In genomic region chr12:104291867-104292524, GRCh38 we compare ENCODE assay signal across 18 cellular contexts. TPM values are rescaled to one million over a fixed set of nuclear protein-coding genes. Genes with fewer than 3 reads are reported as not detected.
DNase-seq lines count a peak whose midpoint lies in the region; ATAC-seq and TF ChIP-seq lines count a peak whose summit lies in the region.
"Had no signal": no experiment of that assay in that cellular context is flagged by ENCODE, and none has a peak within 500 bp of the region (broad histone marks: within the 10 kb centered on the region; RNA-seq: fewer than 3 reads in every experiment).

No MANE protein-coding gene starts in this region.

- H3K9me2 ChIP-seq in Loucy (replicated peaks; ENCODE audit: low read depth, low read length), result no peaks in the 10 kb centered on the region

- H3K9me3 Mint-ChIP-seq in nephron progenitor cell, result peaks cover 4% of the 10 kb centered on the region
- H3K9me3 Mint-ChIP-seq: CD4-positive, alpha-beta T cell had no signal

- H3F3A ChIP-seq in Loucy (ENCODE audit: low read depth), result 0 out of 2 replicates have a peak, but pooled peaks cover 4% of the 10 kb centered on the region

- no peak for ATAC-seq in psoas muscle
- ATAC-seq: mucosa of descending colon; stimulated activated naive CD8-positive, alpha-beta T cell treated with anti-CD3 and anti-CD28 coated beads, Interleukin-15, Interleukin-2, amounts not matched to agents 100 U/mL and 50 U/mL, for 24 hours had no signal

- H3K9ac ChIP-seq in Loucy (ENCODE audit: low read depth, low read length, poor library complexity, severe bottlenecking), result no peak overlapping the region
- H3K9ac ChIP-seq: parathyroid adenoma had no signal

- intact Hi-C loops in psoas muscle (cut with DNase I), result no loop called here

- H3K27ac Mint-ChIP-seq in nephron progenitor cell, result no peak overlapping the region
- H3K27ac Mint-ChIP-seq: CD4-positive, alpha-beta T cell had no signal

- H3K4me3 ChIP-seq in Loucy (ENCODE audit: low read length, poor library complexity, severe bottlenecking) (no peak overlapping the region), psoas muscle (peak overlapping the region; percentile 8)
- H3K4me3 ChIP-seq: mucosa of descending colon, smooth muscle cell had no signal

- H3K27me3 ChIP-seq in Loucy (ENCODE audit: insufficient read depth, low read length, poor library complexity, severe bottlenecking) (no peaks in the 10 kb centered on the region), psoas muscle (ENCODE audit: insufficient read depth in 3 of 3, low read length in 2 of 3) (no peaks in the 10 kb centered on the region)

- no peaks in the 10 kb centered on the region for H3K9me3 ChIP-seq in Loucy (ENCODE audit: insufficient read depth, low read depth, low read length)
- no peaks in the 10 kb centered on the region for H3K9me3 ChIP-seq in psoas muscle
- H3K9me3 ChIP-seq: mucosa of descending colon had no signal

- H3K4me2 ChIP-seq in Loucy (ENCODE audit: low read depth, low read length, poor library complexity, severe bottlenecking), result peak overlapping the region; percentile 44
- H3K4me2 ChIP-seq: smooth muscle cell had no signal

- peaks cover 50% of the 10 kb centered on the region for H3K4me1 Mint-ChIP-seq in nephron progenitor cell

- H4K20me1 ChIP-seq in Loucy (ENCODE audit: insufficient read depth, low read length, poor library complexity, severe bottlenecking), result peaks cover 67% of the 10 kb centered on the region

- no peak overlapping the region for H3K4me3 Mint-ChIP-seq in nephron progenitor cell
- H3K4me3 Mint-ChIP-seq: CD4-positive, alpha-beta T cell had no signal

- H2AFZ ChIP-seq in Loucy (ENCODE audit: low read length), result no peak overlapping the region
- H2AFZ ChIP-seq: parathyroid adenoma had no signal

- DNase-seq in EH (ENCODE audit: low read depth) (peak; percentile 10), astrocyte of the hippocampus (ENCODE audit: low read depth, low spot score) (peak; percentile 44), psoas muscle (no peak), UCSD-AML1 (lab: John Stamatoyannopoulos, UW; ENCODE audit: unreplicated experiment) (no peak), NAMALWA (ENCODE audit: low spot score) (no peak), nephron progenitor cell (no peak)
- DNase-seq: activated CD4-positive, alpha-beta T cell treated with anti-CD3 and anti-CD28 coated beads, Interleukin-2, amount 50 U/mL, for 1 hour; activated T-cell treated with anti-CD3 and anti-CD28 coated beads, Interleukin-2, amount 50 U/mL, for 1 hour; amniotic stem cell; CD4-positive, alpha-beta T cell; head of caudate nucleus; mucosa of descending colon; SIG-M5; stimulated activated naive CD8-positive, alpha-beta T cell treated with anti-CD3 and anti-CD28 coated beads, Interleukin-15, Interleukin-2, amounts not matched to agents 100 U/mL and 50 U/mL, for 24 hours; T-helper 9 cell had no signal

- H3K79me2 ChIP-seq in Loucy (ENCODE audit: insufficient read depth, low read length), result peaks cover 89% of the 10 kb centered on the region

- H3K36me3 ChIP-seq in Loucy (ENCODE audit: insufficient read depth, low read length) (peaks cover 32% of the 10 kb centered on the region; the same call in 1 of the 2 replicates), psoas muscle (ENCODE audit: insufficient read depth in 1 of 2, low read depth in 1 of 2) (peaks cover 7 to 80% of the 10 kb centered on the region in 2 donors)

- H3K27me3 Mint-ChIP-seq in nephron progenitor cell (ENCODE audit: low read depth, poor library complexity), result peaks cover 4% of the 10 kb centered on the region
- H3K27me3 Mint-ChIP-seq: CD4-positive, alpha-beta T cell had no signal

- WGBS in psoas muscle, 3 donors, result 65 to 71% (median 66%) methylated on average over 5 of the region's 5 CpGs

- peaks cover 51% of the 10 kb centered on the region for H3K36me3 Mint-ChIP-seq in nephron progenitor cell (ENCODE audit: low read depth)

- TF ChIP-seq CTCF in Loucy (conservative IDR thresholded peaks at IDR 0.05; ENCODE audit: low read length) (no peak), psoas muscle (IDR thresholded peaks at IDR 0.05) (no peak), nephron progenitor cell (IDR thresholded peaks at IDR 0.05) (no peak)

- peaks cover 22% of the 10 kb centered on the region for H3K4me1 ChIP-seq in Loucy (ENCODE audit: insufficient read depth, low read length, poor library complexity, severe bottlenecking)
- H3K4me1 ChIP-seq in psoas muscle, result peaks cover 55% of the 10 kb centered on the region
- H3K4me1 ChIP-seq: parathyroid adenoma had no signal

- H3K27ac ChIP-seq in psoas muscle, result no peak overlapping the region
- H3K27ac ChIP-seq: parathyroid adenoma had no signal

RNA-seq across cellular contexts. Expression of gene EID3, which starts 11.5 kb away (rescaled TPM):
- 1 to 10 TPM in 1 of 4 donors, under 1 TPM in 3; 0.94 to 1.3 (median 0.99) TPM for total RNA-seq in psoas muscle
- under 1 TPM; 0.28 to 0.95 (median 0.56) TPM for polyA plus RNA-seq in psoas muscle

Comparison
In these comparisons a context has a peak if more than half of its experiments do, and no peak if none do; other contexts are left out.
1. DNase-seq: peak in EH (single experiment) and astrocyte of the hippocampus (single experiment); none in psoas muscle (0 of 2), UCSD-AML1 (single experiment), NAMALWA (single experiment) and nephron progenitor cell (single experiment).